ENCODE assay signal across 6 cellular contexts in genomic region chr19:35845215-35846037, GRCh38. TPM values are rescaled to one million over a fixed set of nuclear protein-coding genes. Genes with fewer than 3 reads are reported as not detected.
DNase-seq lines count a peak whose midpoint lies in the region; ATAC-seq and TF ChIP-seq lines count a peak whose summit lies in the region.

No MANE protein-coding gene starts in this region.

- H3K27ac ChIP-seq in thoracic aorta = no peak overlapping the region

- peaks cover 3 to 8% of the 10 kb centered on the region in 2 donors for H3K4me1 ChIP-seq in thoracic aorta (ENCODE audit: control insufficient read depth in 1 of 2, low read depth in 2 of 2)

- H3K27me3 Mint-ChIP-seq in activated CD4-positive, alpha-beta T cell treated with anti-CD3 and anti-CD28 coated beads, Interleukin-2, amount 10 ng/mL, durations not matched to agents 7 days and 5 days = peaks cover 45% of the 10 kb centered on the region

- peak overlapping the region; percentile 45 for H3K4me3 ChIP-seq in thoracic aorta

- no peak overlapping the region for H3K27ac Mint-ChIP-seq in activated CD4-positive, alpha-beta T cell treated with anti-CD3 and anti-CD28 coated beads, Interleukin-2, amount 10 ng/mL, durations not matched to agents 7 days and 5 days

- peaks cover 3% of the 10 kb centered on the region for H3K9me3 Mint-ChIP-seq in activated CD4-positive, alpha-beta T cell treated with anti-CD3 and anti-CD28 coated beads, Interleukin-2, amount 10 ng/mL, durations not matched to agents 7 days and 5 days

- ATAC-seq in Right ventricle myocardium superior (ENCODE audit: poor library complexity) = peak; percentile 51
- ATAC-seq in thoracic aorta (ENCODE audit: insufficient number of reproducible peaks, low FRiP score, low read depth) = no peak

- no peaks in the 10 kb centered on the region for H3K36me3 Mint-ChIP-seq in activated CD4-positive, alpha-beta T cell treated with anti-CD3 and anti-CD28 coated beads, Interleukin-2, amount 10 ng/mL, durations not matched to agents 7 days and 5 days (ENCODE audit: low read depth)

- no peak for DNase-seq in activated CD4-positive, alpha-beta T cell treated with anti-CD3 and anti-CD28 coated beads, Interleukin-2, amount 10 ng/mL, durations not matched to agents 7 days and 5 days
- no peak for DNase-seq in activated CD4-positive, alpha-beta T cell treated with anti-CD3 and anti-CD28 coated beads for 4 hours
- DNase-seq in Right ventricle myocardium superior (no peak), thoracic aorta (ENCODE audit: low spot score) (no peak), NCI-H2107 treated with DMSO at 0.1 percent for 48 hours (lab: John Stamatoyannopoulos, UW; ENCODE audit: unreplicated experiment) (no peak), SKM-1 treated with dmso at 0.1 percent for 144 hours (lab: John Stamatoyannopoulos, UW; ENCODE audit: unreplicated experiment) (no peak)

- no peaks in the 10 kb centered on the region for H3K9me3 ChIP-seq in thoracic aorta

- H3K36me3 ChIP-seq in thoracic aorta = no peaks in the 10 kb centered on the region

- intact Hi-C loops in Right ventricle myocardium superior (cut with DNase I) = no loop called here

- CTCF ChIA-PET in activated CD4-positive, alpha-beta T cell treated with anti-CD3 and anti-CD28 coated beads, Interleukin-2, amount 10 ng/mL, durations not matched to agents 7 days and 5 days (lab: Charles Lee) = interaction anchor here (1.0 kb wide), 1 partner anchor 102 kb away, joined by 3 read pairs; no protein-coding TSS in a partner anchor

- peaks cover 17% of the 10 kb centered on the region for H3K4me1 Mint-ChIP-seq in activated CD4-positive, alpha-beta T cell treated with anti-CD3 and anti-CD28 coated beads, Interleukin-2, amount 10 ng/mL, durations not matched to agents 7 days and 5 days

- POLR2A ChIA-PET in activated CD4-positive, alpha-beta T cell treated with anti-CD3 and anti-CD28 coated beads, Interleukin-2, amount 10 ng/mL, durations not matched to agents 7 days and 5 days (lab: Charles Lee) = no interaction called here

- no peak for TF ChIP-seq CTCF in thoracic aorta (IDR thresholded peaks at IDR 0.05)

- H3K4me3 Mint-ChIP-seq in activated CD4-positive, alpha-beta T cell treated with anti-CD3 and anti-CD28 coated beads, Interleukin-2, amount 10 ng/mL, durations not matched to agents 7 days and 5 days = peak overlapping the region; percentile 8

- peaks cover 9% of the 10 kb centered on the region for H3K27me3 ChIP-seq in thoracic aorta (replicated peaks; ENCODE audit: insufficient read depth)

RNA-seq across cellular contexts. Expression of gene NPHS1, which starts 6.9 kb away (rescaled TPM):
- not detected for total RNA-seq in activated CD4-positive, alpha-beta T cell treated with anti-CD3 and anti-CD28 coated beads, Interleukin-2, amount 10 ng/mL, durations not matched to agents 7 days and 5 days
- total RNA-seq in Right ventricle myocardium superior (not detected), thoracic aorta (not detected)

RNA-seq across cellular contexts. Expression of gene KIRREL2, which starts 11.3 kb away (rescaled TPM):
- total RNA-seq in activated CD4-positive, alpha-beta T cell treated with anti-CD3 and anti-CD28 coated beads, Interleukin-2, amount 10 ng/mL, durations not matched to agents 7 days and 5 days = under 1 TPM; 0.19 to 0.25 TPM
- total RNA-seq in Right ventricle myocardium superior (not detected), thoracic aorta (under 1 TPM in 1 of 2 donors, not detected in 1; 0.92 TPM)

RNA-seq across cellular contexts. Expression of gene APLP1, which starts 22.9 kb away (rescaled TPM):
- under 1 TPM; 0.42 to 0.79 TPM for total RNA-seq in activated CD4-positive, alpha-beta T cell treated with anti-CD3 and anti-CD28 coated beads, Interleukin-2, amount 10 ng/mL, durations not matched to agents 7 days and 5 days
- 17.8 TPM for total RNA-seq in Right ventricle myocardium superior
- 10 to 100 TPM; 28.1 to 47.2 TPM for total RNA-seq in thoracic aorta

RNA-seq across cellular contexts. Expression of gene PRODH2, which starts 32.8 kb away (rescaled TPM):
- not detected for total RNA-seq in activated CD4-positive, alpha-beta T cell treated with anti-CD3 and anti-CD28 coated beads, Interleukin-2, amount 10 ng/mL, durations not matched to agents 7 days and 5 days
- not detected for total RNA-seq in Right ventricle myocardium superior
- total RNA-seq in thoracic aorta = not detected

RNA-seq across cellular contexts. Expression of gene NFKBID, which starts 54.9 kb away (rescaled TPM):
- total RNA-seq in activated CD4-positive, alpha-beta T cell treated with anti-CD3 and anti-CD28 coated beads, Interleukin-2, amount 10 ng/mL, durations not matched to agents 7 days and 5 days = 10 to 100 TPM; 36.9 to 47.5 TPM
- 2.6 TPM for total RNA-seq in Right ventricle myocardium superior
- total RNA-seq in thoracic aorta = 10 to 100 TPM in 1 of 2 donors, 1 to 10 TPM in 1; 5.4 to 32.6 TPM

Comparison
In these comparisons a context has a peak if more than half of its experiments do, and no peak if none do; other contexts are left out.
1. RNA of gene APLP1, which starts 22.9 kb away (total RNA-seq): 28.1 to 47.2 TPM in thoracic aorta and 17.8 TPM in Right ventricle myocardium superior (single experiment); 0.42 to 0.79 TPM in activated CD4-positive, alpha-beta T cell treated with anti-CD3 and anti-CD28 coated beads, Interleukin-2, amount 10 ng/mL, durations not matched to agents 7 days and 5 days; every median in the first group is over 10 times any median in the second.